ENCODE assay signal across 11 cellular contexts in genomic region chrX:356385-357034, GRCh38. TPM values are rescaled to one million over a fixed set of nuclear protein-coding genes. Genes with fewer than 3 reads are reported as not detected.
A peak's percentile ranks its signal among the peaks of the same experiment; 100 is the strongest.
DNase-seq lines count a peak whose midpoint lies in the region; ATAC-seq and TF ChIP-seq lines count a peak whose summit lies in the region.
"Had no signal": no experiment of that assay in that cellular context is flagged by ENCODE, and none has a peak within 500 bp of the region (broad histone marks: within the 10 kb centered on the region; RNA-seq: fewer than 3 reads in every experiment).

No MANE protein-coding gene starts in this region.

- peaks cover 3 to 8% of the 10 kb centered on the region in 2 donors for H3K9me3 Mint-ChIP-seq in activated T-cell treated with anti-CD3 and anti-CD28 coated beads, Interleukin-2, amount 50 U/mL, for 72 hours
- no peaks in the 10 kb centered on the region for H3K9me3 Mint-ChIP-seq in endothelial cell (ENCODE audit: unreplicated experiment)

- ATAC-seq in activated T-cell treated with anti-CD3 and anti-CD28 coated beads, Interleukin-2, amount 50 U/mL, for 72 hours (replicated peaks in 1 of 2): no peak
- ATAC-seq in HG03196 (IDR thresholded peaks at IDR 0.05; ENCODE audit: unreplicated experiment) (no peak), HG03135 (IDR thresholded peaks at IDR 0.05; ENCODE audit: unreplicated experiment) (no peak)

- H3K4me3 Mint-ChIP-seq in activated T-cell treated with anti-CD3 and anti-CD28 coated beads, Interleukin-2, amount 50 U/mL, for 72 hours: peak overlapping the region; percentile 49 to 84
- peak overlapping the region; percentile 81 for H3K4me3 Mint-ChIP-seq in endothelial cell (ENCODE audit: unreplicated experiment)

- no peaks in the 10 kb centered on the region for H3K27me3 Mint-ChIP-seq in activated T-cell treated with anti-CD3 and anti-CD28 coated beads, Interleukin-2, amount 50 U/mL, for 72 hours (ENCODE audit: low read depth)
- H3K27me3 Mint-ChIP-seq in endothelial cell (ENCODE audit: unreplicated experiment): peaks cover 20% of the 10 kb centered on the region

- DNase-seq in activated T-cell treated with anti-CD3 and anti-CD28 coated beads, Interleukin-2, amount 50 U/mL, for 72 hours: no peak
- DNase-seq in activated T-cell treated with anti-CD3 and anti-CD28 coated beads, Interleukin-2, amount 50 U/mL, for 48 hours: no peak
- DNase-seq in RPMI7951 (ENCODE audit: low read depth) (peak; percentile 35), endothelial cell (ENCODE audit: low spot score) (no peak), renal cortical epithelial cell (ENCODE audit: low read depth) (peak; percentile 46), COLO668 (lab: John Stamatoyannopoulos, UW; ENCODE audit: unreplicated experiment) (no peak)
- DNase-seq: cerebellar nuclear complex, GOT3, NCI-H1694 had no signal

- TF ChIP-seq CTCF in endothelial cell (IDR thresholded peaks at IDR 0.05; ENCODE audit: unreplicated experiment): no peak

- peak overlapping the region; percentile 98 for H3K27ac Mint-ChIP-seq in activated T-cell treated with anti-CD3 and anti-CD28 coated beads, Interleukin-2, amount 50 U/mL, for 72 hours
- H3K27ac Mint-ChIP-seq in endothelial cell (ENCODE audit: unreplicated experiment): peak overlapping the region; percentile 87

- H3K36me3 Mint-ChIP-seq in activated T-cell treated with anti-CD3 and anti-CD28 coated beads, Interleukin-2, amount 50 U/mL, for 72 hours (ENCODE audit: insufficient read depth in 2 of 2): peaks cover 19 to 33% of the 10 kb centered on the region in 2 donors
- H3K36me3 Mint-ChIP-seq in endothelial cell (ENCODE audit: low read depth, unreplicated experiment): peaks cover 50% of the 10 kb centered on the region

- H3K4me1 Mint-ChIP-seq in activated T-cell treated with anti-CD3 and anti-CD28 coated beads, Interleukin-2, amount 50 U/mL, for 72 hours (ENCODE audit: low read depth): peaks cover 18% of the 10 kb centered on the region
- H3K4me1 Mint-ChIP-seq in endothelial cell (ENCODE audit: unreplicated experiment): peaks cover 13% of the 10 kb centered on the region

RNA-seq across cellular contexts. Expression of gene PPP2R3B, which starts 30.2 kb away (rescaled TPM):
- 10 to 100 TPM; 44.7 to 50.1 TPM for total RNA-seq in activated T-cell treated with anti-CD3 and anti-CD28 coated beads, Interleukin-2, amount 50 U/mL, for 72 hours
- 6.7 and 7.7 TPM in 2 replicates for total RNA-seq in RPMI7951 (2014; rRNA removed; shearing (Covaris generic))
- total RNA-seq in endothelial cell (ENCODE audit: unreplicated experiment) (44.0 TPM), renal cortical epithelial cell (9.2 and 9.5 TPM in 2 replicates)

RNA-seq across cellular contexts. Expression of gene GTPBP6, which starts 37.9 kb away (rescaled TPM):
- total RNA-seq in activated T-cell treated with anti-CD3 and anti-CD28 coated beads, Interleukin-2, amount 50 U/mL, for 72 hours: 10 to 100 TPM; 47.2 to 53.6 TPM
- 15.9 and 22.8 TPM in 2 replicates for total RNA-seq in RPMI7951 (2014; rRNA removed; shearing (Covaris generic))
- total RNA-seq in endothelial cell (ENCODE audit: unreplicated experiment): 47.2 TPM
- total RNA-seq in renal cortical epithelial cell: 19.6 and 24.9 TPM in 2 replicates

Comparison
In these comparisons a context has a peak if more than half of its experiments do, and no peak if none do; other contexts are left out.
1. DNase-seq: peak in RPMI7951 (single experiment) and renal cortical epithelial cell (single experiment); none in activated T-cell treated with anti-CD3 and anti-CD28 coated beads, Interleukin-2, amount 50 U/mL, for 72 hours (0 of 2), activated T-cell treated with anti-CD3 and anti-CD28 coated beads, Interleukin-2, amount 50 U/mL, for 48 hours (0 of 2), endothelial cell (single experiment) and COLO668 (single experiment).